Comparison of ENCODE assay signal across 39 cellular contexts in the genomic region with DNA sequence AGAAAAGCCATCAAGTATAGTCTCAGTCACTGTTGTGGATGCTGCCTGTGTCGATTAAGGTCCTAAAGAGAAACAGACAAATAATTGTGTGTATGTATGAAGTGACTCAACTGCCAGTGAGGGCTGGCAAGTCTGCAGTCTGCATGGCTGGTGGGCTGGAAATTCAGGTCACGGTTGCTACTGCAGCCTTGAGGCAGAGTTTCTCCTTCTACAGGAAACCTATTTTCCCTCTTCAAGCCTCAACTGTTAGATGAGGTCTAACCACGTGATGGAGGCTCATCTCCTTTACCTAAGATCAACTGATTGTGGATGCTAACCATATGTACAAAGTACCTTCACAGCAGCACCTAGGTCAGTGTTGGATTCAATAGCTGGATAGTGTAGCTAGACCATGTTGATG. TPM values are rescaled to one million over a fixed set of nuclear protein-coding genes. Genes with fewer than 3 reads are reported as not detected.
"Had no signal": no experiment of that assay in that cellular context is flagged by ENCODE, and none has a peak within 500 bp of the region (broad histone marks: within the 10 kb centered on the region; RNA-seq: fewer than 3 reads in every experiment).

No MANE protein-coding gene starts in this region.

- H3K4me1 Mint-ChIP-seq: naive B cell; stimulated activated naive CD8-positive, alpha-beta T cell treated with anti-CD3 and anti-CD28 coated beads, Interleukin-15, amount 100 ng/mL, for 72 hours had no signal

- H3K36me3 Mint-ChIP-seq: mesothelial cell of epicardium; naive B cell; natural killer cell treated with Interleukin-12 subunit alpha and Interleukin-12 subunit beta and Interleukin-15 and Interleukin-18, amount 100 ng/mL, for 72 hours had no signal

- DNase-seq: dermis blood vessel endothelial cell; effector memory CD4-positive, alpha-beta T cell; esophagus squamous epithelium; gastrocnemius medialis; heart left ventricle; kidney; left lung; mesenchymal stem cell; mucosa of descending colon; naive B cell; pancreas; stimulated activated CD4-positive, alpha-beta T cell treated with anti-CD3 and anti-CD28 coated beads, Interleukin-12 subunit alpha, Interleukin-12 subunit beta, amount 100 ng/mL, for 4 hours; stimulated activated CD4-positive, alpha-beta T cell treated with anti-CD3 and anti-CD28 coated beads, Interleukin-1b, Interleukin-23, amount 100 ng/mL, for 48 hours; stimulated activated CD4-positive, alpha-beta T cell treated with anti-CD3 and anti-CD28 coated beads, Interleukin-4, amount 100 ng/mL, for 1 hour; stimulated activated CD8-positive, alpha-beta memory T cell treated with anti-CD3 and anti-CD28 coated beads, Interleukin-4, amount 100 ng/mL, for 48 hours; stimulated activated naive CD4-positive, alpha-beta T cell; stimulated activated naive CD8-positive, alpha-beta T cell treated with anti-CD3 and anti-CD28 coated beads, Interleukin-15, amount 100 ng/mL, for 72 hours; thyroid gland; trophoblast cell had no signal

- H3K27me3 ChIP-seq: esophagus squamous epithelium, gastrocnemius medialis, heart left ventricle, hepatocyte, left lung, neutrophil, pancreas, right atrium auricular region, suprapubic skin, thyroid gland, vagina had no signal

- H3K9me3 ChIP-seq: esophagus squamous epithelium, gastrocnemius medialis, heart left ventricle, left lung, mucosa of descending colon, neutrophil, pancreas, right atrium auricular region, suprapubic skin, thyroid gland, vagina had no signal

- H3K27ac ChIP-seq: coronary artery, esophagus squamous epithelium, gastrocnemius medialis, heart left ventricle, hepatocyte, left lung, neutrophil, pancreas, right atrium auricular region, suprapubic skin, thyroid gland, vagina had no signal

- H3K4me1 ChIP-seq: esophagus squamous epithelium, gastrocnemius medialis, heart left ventricle, left lung, pancreas, right atrium auricular region, suprapubic skin, thyroid gland, vagina had no signal

- H3K36me3 ChIP-seq: esophagus squamous epithelium, gastrocnemius medialis, heart left ventricle, left lung, neutrophil, pancreas, right atrium auricular region, suprapubic skin, thyroid gland, vagina had no signal

- H3K27ac Mint-ChIP-seq: mesothelial cell of epicardium; naive B cell; natural killer cell treated with Interleukin-12 subunit alpha and Interleukin-12 subunit beta and Interleukin-15 and Interleukin-18, amount 100 ng/mL, for 72 hours; progenitor cell of endocrine pancreas; stimulated activated naive CD8-positive, alpha-beta T cell treated with anti-CD3 and anti-CD28 coated beads, Interleukin-15, amount 100 ng/mL, for 72 hours had no signal

- H3K4me3 Mint-ChIP-seq: mesothelial cell of epicardium; naive B cell; natural killer cell treated with Interleukin-12 subunit alpha and Interleukin-12 subunit beta and Interleukin-15 and Interleukin-18, amount 100 ng/mL, for 72 hours; neural crest cell; stimulated activated naive CD8-positive, alpha-beta T cell treated with anti-CD3 and anti-CD28 coated beads, Interleukin-15, amount 100 ng/mL, for 72 hours had no signal

- H3K4me2 ChIP-seq: hepatocyte, smooth muscle cell had no signal

- H3K4me3 ChIP-seq: coronary artery, esophagus squamous epithelium, gastrocnemius medialis, heart left ventricle, hepatocyte, left lung, mucosa of descending colon, pancreas, right atrium auricular region, smooth muscle cell, suprapubic skin, thyroid gland, vagina had no signal

- ATAC-seq: gastrocnemius medialis; heart left ventricle; left lung; mucosa of descending colon; natural killer cell treated with Interleukin-12 subunit alpha and Interleukin-12 subunit beta and Interleukin-15 and Interleukin-18, amount 100 ng/mL, for 72 hours; pancreas; sciatic nerve; stimulated activated naive CD8-positive, alpha-beta T cell treated with anti-CD3 and anti-CD28 coated beads, Interleukin-15, amount 100 ng/mL, for 72 hours had no signal

- H3K9me3 Mint-ChIP-seq: mesothelial cell of epicardium; naive B cell; natural killer cell treated with Interleukin-12 subunit alpha and Interleukin-12 subunit beta and Interleukin-15 and Interleukin-18, amount 100 ng/mL, for 72 hours; neural crest cell had no signal

- H3K27me3 Mint-ChIP-seq: naive B cell; natural killer cell treated with Interleukin-12 subunit alpha and Interleukin-12 subunit beta and Interleukin-15 and Interleukin-18, amount 100 ng/mL, for 72 hours; progenitor cell of endocrine pancreas; stimulated activated naive CD8-positive, alpha-beta T cell treated with anti-CD3 and anti-CD28 coated beads, Interleukin-15, amount 100 ng/mL, for 72 hours had no signal

RNA-seq across cellular contexts. Expression of gene MBL2, which starts 29.9 kb away (rescaled TPM):
- total RNA-seq: dermis blood vessel endothelial cell; endothelial cell of umbilical vein; epithelial cell of proximal tubule; esophagus squamous epithelium; fibroblast of villous mesenchyme; glomerular endothelial cell; heart left ventricle; kidney; left lung; lower leg skin; lung microvascular endothelial cell; mesothelial cell of epicardium; mucosa of descending colon; natural killer cell treated with Interleukin-12 subunit alpha and Interleukin-12 subunit beta and Interleukin-15 and Interleukin-18, amount 100 ng/mL, for 72 hours; neural crest cell; omental fat pad; progenitor cell of endocrine pancreas; right atrium auricular region; sciatic nerve; suprapubic skin; thyroid gland; ureter; vagina had no signal
- polyA plus RNA-seq: endothelial cell of umbilical vein, heart left ventricle, pancreas, smooth muscle cell had no signal
